ENCODE assay signal across 1 cellular context in genomic region chr2:42827647-42828486, GRCh38.
TF ChIP-seq lines count a peak whose summit lies in the region.

No MANE protein-coding gene starts in this region.

TF ChIP-seq in HepG2, 621 proteins besides CTCF, POLR2A, EP300 and RAD21 (continued from another document):
- TF ChIP-seq FOXP4 (CRISPR knock-in tag; IDR thresholded peaks at IDR 0.05) (peak; percentile 53; the same call in 1 of the 2 replicates), TEAD3 (CRISPR knock-in tag; optimal IDR thresholded peaks at IDR 0.05; ENCODE audit: borderline replicate concordance) (peak; percentile 69), PHB2 (IDR thresholded peaks at IDR 0.05; ENCODE audit: partially characterized antibody) (no peak), ZNF446 (CRISPR knock-in tag; IDR thresholded peaks at IDR 0.05) (no peak), IKZF5 (CRISPR knock-in tag; IDR thresholded peaks at IDR 0.05) (peak; percentile 68; the same call in 1 of the 2 replicates), CEBPG (CRISPR knock-in tag; IDR thresholded peaks at IDR 0.05) (0 out of 2 replicates have a peak, but pooled peaks have one; percentile 8), GPBP1L1 (CRISPR knock-in tag; IDR thresholded peaks at IDR 0.05) (no peak), IRF2 (CRISPR knock-in tag; IDR thresholded peaks at IDR 0.05) (peak; percentile 56; the same call in 1 of the 2 replicates)
